ENCODE assay signal across 1 cellular context in the genomic region with DNA sequence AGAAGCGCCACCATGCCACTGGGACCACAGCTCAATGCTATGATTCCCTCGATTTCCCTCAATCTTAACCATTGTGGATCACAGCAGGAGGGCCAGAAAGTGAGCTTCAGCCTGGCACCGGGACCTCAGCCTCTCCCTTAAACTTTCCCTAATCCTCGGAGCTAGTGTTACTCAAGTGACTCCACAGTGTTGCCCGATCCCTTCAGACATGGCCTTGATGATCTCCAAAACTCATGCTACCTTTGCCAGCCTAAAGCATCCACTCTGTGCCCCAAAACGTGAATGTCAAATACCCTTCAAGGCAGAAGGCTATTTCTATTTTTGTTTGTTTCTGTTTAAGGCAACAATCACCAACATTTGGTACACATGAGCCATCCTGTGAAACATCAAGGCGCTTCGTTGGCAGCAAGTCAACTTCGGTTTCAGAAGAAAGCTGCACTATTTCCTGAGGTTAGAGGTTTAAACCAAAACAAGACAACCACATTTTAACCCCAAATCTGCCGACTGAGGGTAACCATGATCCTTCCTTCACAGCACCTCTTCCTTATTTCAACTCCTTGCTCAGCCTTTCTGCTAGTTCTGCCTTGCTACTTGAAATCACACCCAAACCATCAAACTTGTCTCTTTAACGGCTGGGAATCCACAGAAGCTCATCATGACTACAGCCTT.
TF ChIP-seq lines count a peak whose summit lies in the region.

No MANE protein-coding gene starts in this region.

TF ChIP-seq in GM12878, 131 proteins besides CTCF, POLR2A, EP300 and RAD21 (continued from another document):
- TF ChIP-seq, protein P1, sequence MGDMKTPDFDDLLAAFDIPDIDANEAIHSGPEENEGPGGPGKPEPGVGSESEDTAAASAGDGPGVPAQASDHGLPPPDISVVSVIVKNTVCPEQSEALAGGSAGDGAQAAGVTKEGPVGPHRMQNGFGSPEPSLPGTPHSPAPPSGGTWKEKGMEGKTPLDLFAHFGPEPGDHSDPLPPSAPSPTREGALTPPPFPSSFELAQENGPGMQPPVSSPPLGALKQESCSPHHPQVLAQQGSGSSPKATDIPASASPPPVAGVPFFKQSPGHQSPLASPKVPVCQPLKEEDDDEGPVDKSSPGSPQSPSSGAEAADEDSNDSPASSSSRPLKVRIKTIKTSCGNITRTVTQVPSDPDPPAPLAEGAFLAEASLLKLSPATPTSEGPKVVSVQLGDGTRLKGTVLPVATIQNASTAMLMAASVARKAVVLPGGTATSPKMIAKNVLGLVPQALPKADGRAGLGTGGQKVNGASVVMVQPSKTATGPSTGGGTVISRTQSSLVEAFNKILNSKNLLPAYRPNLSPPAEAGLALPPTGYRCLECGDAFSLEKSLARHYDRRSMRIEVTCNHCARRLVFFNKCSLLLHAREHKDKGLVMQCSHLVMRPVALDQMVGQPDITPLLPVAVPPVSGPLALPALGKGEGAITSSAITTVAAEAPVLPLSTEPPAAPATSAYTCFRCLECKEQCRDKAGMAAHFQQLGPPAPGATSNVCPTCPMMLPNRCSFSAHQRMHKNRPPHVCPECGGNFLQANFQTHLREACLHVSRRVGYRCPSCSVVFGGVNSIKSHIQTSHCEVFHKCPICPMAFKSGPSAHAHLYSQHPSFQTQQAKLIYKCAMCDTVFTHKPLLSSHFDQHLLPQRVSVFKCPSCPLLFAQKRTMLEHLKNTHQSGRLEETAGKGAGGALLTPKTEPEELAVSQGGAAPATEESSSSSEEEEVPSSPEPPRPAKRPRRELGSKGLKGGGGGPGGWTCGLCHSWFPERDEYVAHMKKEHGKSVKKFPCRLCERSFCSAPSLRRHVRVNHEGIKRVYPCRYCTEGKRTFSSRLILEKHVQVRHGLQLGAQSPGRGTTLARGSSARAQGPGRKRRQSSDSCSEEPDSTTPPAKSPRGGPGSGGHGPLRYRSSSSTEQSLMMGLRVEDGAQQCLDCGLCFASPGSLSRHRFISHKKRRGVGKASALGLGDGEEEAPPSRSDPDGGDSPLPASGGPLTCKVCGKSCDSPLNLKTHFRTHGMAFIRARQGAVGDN (IDR thresholded peaks at IDR 0.05), result peak; percentile 53
- TF ChIP-seq SMC3 (IDR thresholded peaks at IDR 0.05; ENCODE audit: borderline replicate concordance, low read length), result no peak
- no peak for TF ChIP-seq SUPT20H (IDR thresholded peaks at IDR 0.05; ENCODE audit: borderline replicate concordance, control insufficient read depth, low read depth, low read length)
- peak; percentile 49 for TF ChIP-seq SMAD1 (IDR thresholded peaks at IDR 0.05; ENCODE audit: low read depth, partially characterized antibody)
- TF ChIP-seq BCL11A (IDR thresholded peaks at IDR 0.05; ENCODE audit: low read depth, low read length), result 0 out of 2 replicates have a peak, but pooled peaks have one; percentile 6
- TF ChIP-seq HDGF (IDR thresholded peaks at IDR 0.05), result no peak
- TF ChIP-seq NR2C2 (IDR thresholded peaks at IDR 0.05; ENCODE audit: borderline replicate concordance, control insufficient read depth, insufficient read length, low read depth), result peak; percentile 21
- no peak for TF ChIP-seq TAF1 (IDR thresholded peaks at IDR 0.05; ENCODE audit: borderline replicate concordance, low read depth, low read length)
- no peak for TF ChIP-seq CHD2 (IDR thresholded peaks at IDR 0.05; ENCODE audit: borderline replicate concordance, low read depth, low read length)
- peak; percentile 48; the same call in 1 of the 2 replicates for TF ChIP-seq SPI1 (IDR thresholded peaks at IDR 0.05; ENCODE audit: borderline replicate concordance, insufficient read depth, low read depth, low read length)
- TF ChIP-seq, protein P2, sequence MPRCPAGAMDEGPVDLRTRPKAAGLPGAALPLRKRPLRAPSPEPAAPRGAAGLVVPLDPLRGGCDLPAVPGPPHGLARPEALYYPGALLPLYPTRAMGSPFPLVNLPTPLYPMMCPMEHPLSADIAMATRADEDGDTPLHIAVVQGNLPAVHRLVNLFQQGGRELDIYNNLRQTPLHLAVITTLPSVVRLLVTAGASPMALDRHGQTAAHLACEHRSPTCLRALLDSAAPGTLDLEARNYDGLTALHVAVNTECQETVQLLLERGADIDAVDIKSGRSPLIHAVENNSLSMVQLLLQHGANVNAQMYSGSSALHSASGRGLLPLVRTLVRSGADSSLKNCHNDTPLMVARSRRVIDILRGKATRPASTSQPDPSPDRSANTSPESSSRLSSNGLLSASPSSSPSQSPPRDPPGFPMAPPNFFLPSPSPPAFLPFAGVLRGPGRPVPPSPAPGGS (IDR thresholded peaks at IDR 0.05; ENCODE audit: borderline replicate concordance, insufficient read depth, low read depth, low read length, poor library complexity, severe bottlenecking), result no peak
- no peak for TF ChIP-seq KDM1A (IDR thresholded peaks at IDR 0.05; ENCODE audit: borderline replicate concordance)
- no peak for TF ChIP-seq SUZ12 (IDR thresholded peaks at IDR 0.05; ENCODE audit: unreplicated experiment)
- TF ChIP-seq, protein P3, sequence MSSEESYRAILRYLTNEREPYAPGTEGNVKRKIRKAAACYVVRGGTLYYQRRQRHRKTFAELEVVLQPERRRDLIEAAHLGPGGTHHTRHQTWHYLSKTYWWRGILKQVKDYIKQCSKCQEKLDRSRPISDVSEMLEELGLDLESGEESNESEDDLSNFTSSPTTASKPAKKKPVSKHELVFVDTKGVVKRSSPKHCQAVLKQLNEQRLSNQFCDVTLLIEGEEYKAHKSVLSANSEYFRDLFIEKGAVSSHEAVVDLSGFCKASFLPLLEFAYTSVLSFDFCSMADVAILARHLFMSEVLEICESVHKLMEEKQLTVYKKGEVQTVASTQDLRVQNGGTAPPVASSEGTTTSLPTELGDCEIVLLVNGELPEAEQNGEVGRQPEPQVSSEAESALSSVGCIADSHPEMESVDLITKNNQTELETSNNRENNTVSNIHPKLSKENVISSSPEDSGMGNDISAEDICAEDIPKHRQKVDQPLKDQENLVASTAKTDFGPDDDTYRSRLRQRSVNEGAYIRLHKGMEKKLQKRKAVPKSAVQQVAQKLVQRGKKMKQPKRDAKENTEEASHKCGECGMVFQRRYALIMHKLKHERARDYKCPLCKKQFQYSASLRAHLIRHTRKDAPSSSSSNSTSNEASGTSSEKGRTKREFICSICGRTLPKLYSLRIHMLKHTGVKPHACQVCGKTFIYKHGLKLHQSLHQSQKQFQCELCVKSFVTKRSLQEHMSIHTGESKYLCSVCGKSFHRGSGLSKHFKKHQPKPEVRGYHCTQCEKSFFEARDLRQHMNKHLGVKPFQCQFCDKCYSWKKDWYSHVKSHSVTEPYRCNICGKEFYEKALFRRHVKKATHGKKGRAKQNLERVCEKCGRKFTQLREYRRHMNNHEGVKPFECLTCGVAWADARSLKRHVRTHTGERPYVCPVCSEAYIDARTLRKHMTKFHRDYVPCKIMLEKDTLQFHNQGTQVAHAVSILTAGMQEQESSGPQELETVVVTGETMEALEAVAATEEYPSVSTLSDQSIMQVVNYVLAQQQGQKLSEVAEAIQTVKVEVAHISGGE (CRISPR knock-in tag; IDR thresholded peaks at IDR 0.05), result no peak
- TF ChIP-seq MTA3 (IDR thresholded peaks at IDR 0.05; ENCODE audit: borderline replicate concordance, low read length), result no peak
- no peak for TF ChIP-seq CBX5 (IDR thresholded peaks at IDR 0.05; ENCODE audit: low read depth)
- TF ChIP-seq, protein P4, sequence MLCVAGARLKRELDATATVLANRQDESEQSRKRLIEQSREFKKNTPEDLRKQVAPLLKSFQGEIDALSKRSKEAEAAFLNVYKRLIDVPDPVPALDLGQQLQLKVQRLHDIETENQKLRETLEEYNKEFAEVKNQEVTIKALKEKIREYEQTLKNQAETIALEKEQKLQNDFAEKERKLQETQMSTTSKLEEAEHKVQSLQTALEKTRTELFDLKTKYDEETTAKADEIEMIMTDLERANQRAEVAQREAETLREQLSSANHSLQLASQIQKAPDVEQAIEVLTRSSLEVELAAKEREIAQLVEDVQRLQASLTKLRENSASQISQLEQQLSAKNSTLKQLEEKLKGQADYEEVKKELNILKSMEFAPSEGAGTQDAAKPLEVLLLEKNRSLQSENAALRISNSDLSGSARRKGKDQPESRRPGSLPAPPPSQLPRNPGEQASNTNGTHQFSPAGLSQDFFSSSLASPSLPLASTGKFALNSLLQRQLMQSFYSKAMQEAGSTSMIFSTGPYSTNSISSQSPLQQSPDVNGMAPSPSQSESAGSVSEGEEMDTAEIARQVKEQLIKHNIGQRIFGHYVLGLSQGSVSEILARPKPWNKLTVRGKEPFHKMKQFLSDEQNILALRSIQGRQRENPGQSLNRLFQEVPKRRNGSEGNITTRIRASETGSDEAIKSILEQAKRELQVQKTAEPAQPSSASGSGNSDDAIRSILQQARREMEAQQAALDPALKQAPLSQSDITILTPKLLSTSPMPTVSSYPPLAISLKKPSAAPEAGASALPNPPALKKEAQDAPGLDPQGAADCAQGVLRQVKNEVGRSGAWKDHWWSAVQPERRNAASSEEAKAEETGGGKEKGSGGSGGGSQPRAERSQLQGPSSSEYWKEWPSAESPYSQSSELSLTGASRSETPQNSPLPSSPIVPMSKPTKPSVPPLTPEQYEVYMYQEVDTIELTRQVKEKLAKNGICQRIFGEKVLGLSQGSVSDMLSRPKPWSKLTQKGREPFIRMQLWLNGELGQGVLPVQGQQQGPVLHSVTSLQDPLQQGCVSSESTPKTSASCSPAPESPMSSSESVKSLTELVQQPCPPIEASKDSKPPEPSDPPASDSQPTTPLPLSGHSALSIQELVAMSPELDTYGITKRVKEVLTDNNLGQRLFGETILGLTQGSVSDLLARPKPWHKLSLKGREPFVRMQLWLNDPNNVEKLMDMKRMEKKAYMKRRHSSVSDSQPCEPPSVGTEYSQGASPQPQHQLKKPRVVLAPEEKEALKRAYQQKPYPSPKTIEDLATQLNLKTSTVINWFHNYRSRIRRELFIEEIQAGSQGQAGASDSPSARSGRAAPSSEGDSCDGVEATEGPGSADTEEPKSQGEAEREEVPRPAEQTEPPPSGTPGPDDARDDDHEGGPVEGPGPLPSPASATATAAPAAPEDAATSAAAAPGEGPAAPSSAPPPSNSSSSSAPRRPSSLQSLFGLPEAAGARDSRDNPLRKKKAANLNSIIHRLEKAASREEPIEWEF (IDR thresholded peaks at IDR 0.05; ENCODE audit: insufficient replicate concordance, low read depth, low read length), result peak; percentile 24
- TF ChIP-seq, protein P5, sequence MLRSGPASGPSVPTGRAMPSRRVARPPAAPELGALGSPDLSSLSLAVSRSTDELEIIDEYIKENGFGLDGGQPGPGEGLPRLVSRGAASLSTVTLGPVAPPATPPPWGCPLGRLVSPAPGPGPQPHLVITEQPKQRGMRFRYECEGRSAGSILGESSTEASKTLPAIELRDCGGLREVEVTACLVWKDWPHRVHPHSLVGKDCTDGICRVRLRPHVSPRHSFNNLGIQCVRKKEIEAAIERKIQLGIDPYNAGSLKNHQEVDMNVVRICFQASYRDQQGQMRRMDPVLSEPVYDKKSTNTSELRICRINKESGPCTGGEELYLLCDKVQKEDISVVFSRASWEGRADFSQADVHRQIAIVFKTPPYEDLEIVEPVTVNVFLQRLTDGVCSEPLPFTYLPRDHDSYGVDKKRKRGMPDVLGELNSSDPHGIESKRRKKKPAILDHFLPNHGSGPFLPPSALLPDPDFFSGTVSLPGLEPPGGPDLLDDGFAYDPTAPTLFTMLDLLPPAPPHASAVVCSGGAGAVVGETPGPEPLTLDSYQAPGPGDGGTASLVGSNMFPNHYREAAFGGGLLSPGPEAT (IDR thresholded peaks at IDR 0.05; ENCODE audit: low read depth), result peak; percentile 75
- TF ChIP-seq SIN3A (IDR thresholded peaks at IDR 0.05; ENCODE audit: low read depth, low read length), result no peak
- peak; percentile 64 for TF ChIP-seq MTA2 (IDR thresholded peaks at IDR 0.05; ENCODE audit: low read depth)
- TF ChIP-seq PAX5 (IDR thresholded peaks at IDR 0.05; ENCODE audit: borderline replicate concordance, low read depth, low read length), result peak; percentile 87; the same call in 1 of the 2 replicates
- TF ChIP-seq, protein P6, sequence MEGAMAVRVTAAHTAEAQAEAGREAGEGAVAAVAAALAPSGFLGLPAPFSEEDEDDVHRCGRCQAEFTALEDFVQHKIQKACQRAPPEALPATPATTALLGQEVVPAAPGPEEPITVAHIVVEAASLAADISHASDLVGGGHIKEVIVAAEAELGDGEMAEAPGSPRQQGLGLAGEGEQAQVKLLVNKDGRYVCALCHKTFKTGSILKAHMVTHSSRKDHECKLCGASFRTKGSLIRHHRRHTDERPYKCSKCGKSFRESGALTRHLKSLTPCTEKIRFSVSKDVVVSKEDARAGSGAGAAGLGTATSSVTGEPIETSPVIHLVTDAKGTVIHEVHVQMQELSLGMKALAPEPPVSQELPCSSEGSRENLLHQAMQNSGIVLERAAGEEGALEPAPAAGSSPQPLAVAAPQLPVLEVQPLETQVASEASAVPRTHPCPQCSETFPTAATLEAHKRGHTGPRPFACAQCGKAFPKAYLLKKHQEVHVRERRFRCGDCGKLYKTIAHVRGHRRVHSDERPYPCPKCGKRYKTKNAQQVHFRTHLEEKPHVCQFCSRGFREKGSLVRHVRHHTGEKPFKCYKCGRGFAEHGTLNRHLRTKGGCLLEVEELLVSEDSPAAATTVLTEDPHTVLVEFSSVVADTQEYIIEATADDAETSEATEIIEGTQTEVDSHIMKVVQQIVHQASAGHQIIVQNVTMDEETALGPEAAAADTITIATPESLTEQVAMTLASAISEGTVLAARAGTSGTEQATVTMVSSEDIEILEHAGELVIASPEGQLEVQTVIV (IDR thresholded peaks at IDR 0.05; ENCODE audit: borderline replicate concordance, partially characterized antibody), result no peak
